ENCODE assay signal across 8 cellular contexts in the genomic region with DNA sequence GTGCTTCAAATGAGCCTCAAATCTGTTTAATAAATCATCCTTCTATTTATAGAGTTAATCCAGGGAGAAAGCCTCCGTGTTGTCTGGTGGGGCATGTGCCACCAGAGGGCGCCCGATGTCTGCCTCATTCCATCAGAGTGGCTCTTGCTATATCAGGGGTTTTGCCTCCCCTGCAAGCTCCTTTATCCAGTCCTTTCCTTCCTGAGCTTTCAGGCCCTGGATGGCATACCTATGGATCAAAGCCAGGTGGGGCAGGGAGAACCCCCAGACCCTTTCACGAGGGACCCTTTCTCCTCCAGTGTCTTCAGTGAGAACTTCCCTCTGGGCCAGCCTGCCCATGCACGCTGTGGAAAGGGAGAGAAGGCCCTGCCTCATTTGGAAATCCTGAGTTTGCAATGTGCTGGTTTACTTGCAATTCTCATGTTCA. TPM values are rescaled to one million over a fixed set of nuclear protein-coding genes. Genes with fewer than 3 reads are reported as not detected.
DNase-seq lines count a peak whose midpoint lies in the region; ATAC-seq, FAIRE-seq and TF ChIP-seq lines count a peak whose summit lies in the region.

No MANE protein-coding gene starts in this region.

- no peak overlapping the region for H3K27ac ChIP-seq in colonic mucosa
- no peak overlapping the region for H3K27ac ChIP-seq in HepG2 (ENCODE audit: extremely low read length, insufficient read depth, low read length)

- intact Hi-C loops in activated CD4-positive, alpha-beta T cell treated with anti-CD3 and anti-CD28 coated beads, Interleukin-2, amount 10 ng/mL, durations not matched to agents 24 days and 14 days (cut with micrococcal nuclease): loop anchor here (1.0 to 5.0 kb wide), 2 partner anchors 842 to 1343 kb away; no protein-coding TSS in a partner anchor
- intact Hi-C loops in colonic mucosa (cut with DNase I): loop anchor here (2.0 to 5.0 kb wide), 3 partner anchors 224 to 1342 kb away; no protein-coding TSS in a partner anchor
- intact Hi-C loops in HepG2 (cut with micrococcal nuclease; ENCODE audit: unreplicated experiment): loop anchor here (1.0 to 10.0 kb wide), 8 partner anchors 222 to 1343 kb away; no protein-coding TSS in a partner anchor

- DNase-seq in AG10803 (ENCODE audit: low read depth): peak; percentile 73
- peak; percentile 24 for DNase-seq in NCI-H446 treated with DMSO at 0.1 percent for 48 hours (lab: John Stamatoyannopoulos, UW)
- DNase-seq in activated CD4-positive, alpha-beta T cell treated with anti-CD3 and anti-CD28 coated beads, Interleukin-2, amount 10 ng/mL, durations not matched to agents 24 days and 14 days: peak; percentile 90
- peak; percentile 84 for DNase-seq in colonic mucosa
- DNase-seq in HepG2 (ENCODE audit: low spot score): peak; percentile 71
- DNase-seq in stimulated activated CD4-positive, alpha-beta T cell treated with anti-CD3 and anti-CD28 coated beads, Interleukin-4, amount 100 ng/mL, for 4 hours: peak; percentile 50 to 73

- no peaks in the 10 kb centered on the region for H3K36me3 Mint-ChIP-seq in activated CD4-positive, alpha-beta T cell treated with anti-CD3 and anti-CD28 coated beads, Interleukin-2, amount 10 ng/mL, durations not matched to agents 24 days and 14 days (ENCODE audit: low read depth)

- no peak overlapping the region for H3K4me2 ChIP-seq in HepG2 (ENCODE audit: low read depth, low read length)

- TF ChIP-seq CTCF in AG10803 (conservative IDR thresholded peaks at IDR 0.05; ENCODE audit: low read length): peak; percentile 92
- peak; percentile 82 for TF ChIP-seq CTCF in colonic mucosa (IDR thresholded peaks at IDR 0.05)
- TF ChIP-seq CTCF in HepG2 (CRISPR knock-in tag; IDR thresholded peaks at IDR 0.05): peak; percentile 93

- H4K20me1 ChIP-seq in HepG2 (ENCODE audit: insufficient read depth, low read length): no peaks in the 10 kb centered on the region

- POLR2A ChIA-PET in HepG2 (lab: Yijun Ruan, JAX): no interaction called here

- no peaks in the 10 kb centered on the region for H3K79me2 ChIP-seq in HepG2 (ENCODE audit: insufficient read depth, low read length)

- TF ChIP-seq EP300 in HepG2 (IDR thresholded peaks at IDR 0.05; ENCODE audit: low read depth in 2 of 2, low read length in 2 of 2): no peak
- TF ChIP-seq EP300 in HepG2 (CRISPR knock-in tag; IDR thresholded peaks at IDR 0.05; ENCODE audit: borderline replicate concordance): no peak

- H3K36me3 ChIP-seq in colonic mucosa (no peaks in the 10 kb centered on the region), HepG2 (replicated peaks in 1 of 2; ENCODE audit: control insufficient read depth in 1 of 2, insufficient read depth in 2 of 2, low read length in 2 of 2) (no peaks in the 10 kb centered on the region)

- in situ Hi-C loops in HepG2 (cut with HindIII; ENCODE audit: extremely low pct_ligation_motif_present, low pct_unique_long_range_greater_than_20kb): loop anchor here (5.0 kb wide), 3 partner anchors 227 to 1342 kb away; no protein-coding TSS in a partner anchor

- TF ChIP-seq POLR2A in HepG2 (IDR thresholded peaks at IDR 0.05; ENCODE audit: insufficient read depth in 1 of 2, low read depth in 2 of 2, low read length in 2 of 2): no peak

- no peak overlapping the region for H3K4me3 Mint-ChIP-seq in activated CD4-positive, alpha-beta T cell treated with anti-CD3 and anti-CD28 coated beads, Interleukin-2, amount 10 ng/mL, durations not matched to agents 24 days and 14 days

- H3K9me3 ChIP-seq in colonic mucosa (no peaks in the 10 kb centered on the region), HepG2 (ENCODE audit: low read length) (no peaks in the 10 kb centered on the region)

- no peak overlapping the region for H3K9ac ChIP-seq in colonic mucosa (ENCODE audit: low read depth in 2 of 2, low read length in 2 of 2)
- H3K9ac ChIP-seq in HepG2 (ENCODE audit: insufficient read depth, low read depth, low read length): no peak overlapping the region

- ATAC-seq in GM18907 (IDR thresholded peaks at IDR 0.05; ENCODE audit: unreplicated experiment) (peak; percentile 81), HG03175 (IDR thresholded peaks at IDR 0.05; ENCODE audit: unreplicated experiment) (peak; percentile 77), HepG2 (peak; percentile 96)

- H3K4me1 ChIP-seq in colonic mucosa (no peaks in the 10 kb centered on the region), HepG2 (ENCODE audit: insufficient read depth, low read length) (no peaks in the 10 kb centered on the region)

- no TSS peak for BruUV-seq in HepG2 (replicated peaks; lab: Mats Ljungman, UMichigan)

- H3K9me3 Mint-ChIP-seq in activated CD4-positive, alpha-beta T cell treated with anti-CD3 and anti-CD28 coated beads, Interleukin-2, amount 10 ng/mL, durations not matched to agents 24 days and 14 days: no peaks in the 10 kb centered on the region

- 8% methylated on average over 5 of the region's 5 CpGs for WGBS in HepG2 (ENCODE audit: low lambda C conversion rate)

- H3K4me3 ChIP-seq in AG10803 (ENCODE audit: low read length) (no peak overlapping the region), colonic mucosa (no peak overlapping the region), HepG2 (replicated peaks in 1 of 3; ENCODE audit: insufficient read depth in 1 of 3, low read depth in 2 of 3, low read length in 3 of 3) (no peak overlapping the region)

- peak; percentile 89 for FAIRE-seq in HepG2 (lab: Jason Lieb, UNC)

- TF ChIP-seq RAD21 in HepG2 (CRISPR knock-in tag; IDR thresholded peaks at IDR 0.05): peak; percentile 95

- no peaks in the 10 kb centered on the region for H3K4me1 Mint-ChIP-seq in activated CD4-positive, alpha-beta T cell treated with anti-CD3 and anti-CD28 coated beads, Interleukin-2, amount 10 ng/mL, durations not matched to agents 24 days and 14 days

- H3K27me3 Mint-ChIP-seq in activated CD4-positive, alpha-beta T cell treated with anti-CD3 and anti-CD28 coated beads, Interleukin-2, amount 10 ng/mL, durations not matched to agents 24 days and 14 days: peaks cover 9% of the 10 kb centered on the region

- H3K27ac Mint-ChIP-seq in activated CD4-positive, alpha-beta T cell treated with anti-CD3 and anti-CD28 coated beads, Interleukin-2, amount 10 ng/mL, durations not matched to agents 24 days and 14 days: no peak overlapping the region

- no peak overlapping the region for H2AFZ ChIP-seq in HepG2 (ENCODE audit: low read length)

- CTCF ChIA-PET in HepG2 (lab: Yijun Ruan, JAX; ENCODE audit: low intra/inter-chr PET ratio, low total read pairs): interaction anchor here (2.0 to 2.2 kb wide), 2 partner anchors 842 to 1343 kb away, joined by 14 to 20 read pairs; no protein-coding TSS in a partner anchor

- H3K27me3 ChIP-seq in colonic mucosa (no peaks in the 10 kb centered on the region), HepG2 (ENCODE audit: control insufficient read depth in 1 of 2, insufficient read depth in 2 of 2, low read length in 2 of 2) (peaks cover 2 to 11% of the 10 kb centered on the region in 2 experiments; a peak in 4 of 5 replicates)

TF ChIP-seq in HepG2, 621 proteins besides CTCF, POLR2A, EP300 and RAD21 (continues in another document):
- TF ChIP-seq THAP11 (CRISPR knock-in tag; IDR thresholded peaks at IDR 0.05) (0 out of 2 replicates have a peak, but pooled peaks have one; percentile 35), SALL1 (CRISPR knock-in tag; IDR thresholded peaks at IDR 0.05) (peak; percentile 60), RELA (CRISPR knock-in tag; IDR thresholded peaks at IDR 0.05) (0 out of 2 replicates have a peak, but pooled peaks have one; percentile 37), ZNF652 (CRISPR knock-in tag; IDR thresholded peaks at IDR 0.05; ENCODE audit: borderline replicate concordance, low read depth) (peak; percentile 57; the same call in 1 of the 2 replicates), FOXK1 (CRISPR knock-in tag; IDR thresholded peaks at IDR 0.05; ENCODE audit: borderline replicate concordance, low read depth) (peak; percentile 24; the same call in 1 of the 2 replicates), STAG1 (CRISPR knock-in tag; IDR thresholded peaks at IDR 0.05) (peak; percentile 97)

RNA-seq across cellular contexts. Expression of gene RDH14, which starts 39.8 kb away (rescaled TPM):
- total RNA-seq in activated CD4-positive, alpha-beta T cell treated with anti-CD3 and anti-CD28 coated beads, Interleukin-2, amount 10 ng/mL, durations not matched to agents 24 days and 14 days: 14.2 and 15.1 TPM in 2 replicates
- total RNA-seq in colonic mucosa (10 to 100 TPM; 20.2 to 23.8 TPM), HepG2 (2016; rRNA removed; fragmentation: Illumina TruSeq; extraction: Trizol) (37.4 and 39.9 TPM in 2 replicates)
- 15.3 and 17.0 TPM in 2 replicates for total RNA-seq in HepG2 (2016; cell fraction: cytosol; rRNA removed; fragmentation: Illumina TruSeq; extraction: Trizol; ENCODE audit: low read depth)
- 34.6 and 37.8 TPM in 2 replicates for total RNA-seq in HepG2 (2016; cell fraction: insoluble cytoplasmic fraction; rRNA removed; fragmentation: Illumina TruSeq; extraction: Trizol)
- total RNA-seq in HepG2 (2016; cell fraction: membrane; rRNA removed; fragmentation: Illumina TruSeq; extraction: Trizol): 32.5 and 33.9 TPM in 2 replicates
- 32.4 and 33.3 TPM in 2 replicates for total RNA-seq in HepG2 (2016; cell fraction: nucleus; rRNA removed; fragmentation: Illumina TruSeq; extraction: Trizol)
- polyA plus RNA-seq in HepG2 (2011; rRNA removed): 22.8 and 27.4 TPM in 2 replicates
- polyA plus RNA-seq in HepG2 (2011; cell fraction: cytosol; rRNA removed): 14.4 and 20.5 TPM in 2 replicates
- 6.1 and 7.8 TPM in 2 replicates for polyA plus RNA-seq in HepG2 (2011; cell fraction: nucleus; rRNA removed)
- 19.2 and 23.3 TPM in 2 replicates for polyA plus RNA-seq in HepG2 (2012)
- polyA plus RNA-seq in HepG2 (2016; cell fraction: cytosol; fragmentation: Illumina TruSeq; extraction: Trizol; ENCODE audit: low read depth): 14.0 and 14.5 TPM in 2 replicates
- polyA plus RNA-seq in HepG2 (2016; cell fraction: insoluble cytoplasmic fraction; fragmentation: Illumina TruSeq; extraction: Trizol; ENCODE audit: low read depth): 36.2 and 44.0 TPM in 2 replicates
- 23.0 and 23.2 TPM in 2 replicates for polyA plus RNA-seq in HepG2 (2016; cell fraction: membrane; fragmentation: Illumina TruSeq; extraction: Trizol; ENCODE audit: low read depth)
- polyA plus RNA-seq in HepG2 (2016; cell fraction: nucleus; fragmentation: Illumina TruSeq; extraction: Trizol; ENCODE audit: insufficient read depth, low read depth): 55.4 and 58.2 TPM in 2 replicates
- polyA minus RNA-seq in HepG2 (2011; rRNA and poly(A)+ RNA removed; ENCODE audit: low replicate concordance): 5.4 and 8.6 TPM in 2 replicates
- polyA minus RNA-seq in HepG2 (2011; cell fraction: cytosol; rRNA and poly(A)+ RNA removed): 14.2 and 16.1 TPM in 2 replicates
- polyA minus RNA-seq in HepG2 (2011; cell fraction: nucleus; rRNA and poly(A)+ RNA removed): 12.5 and 18.0 TPM in 2 replicates

Comparison
In these comparisons a context has a peak if more than half of its experiments do, and no peak if none do; other contexts are left out.
1. DNase-seq: peak in every context shown above with its lines; median percentile 90 in activated CD4-positive, alpha-beta T cell treated with anti-CD3 and anti-CD28 coated beads, Interleukin-2, amount 10 ng/mL, durations not matched to agents 24 days and 14 days; 84 in colonic mucosa; 73 in AG10803; 71 in HepG2; 62 in stimulated activated CD4-positive, alpha-beta T cell treated with anti-CD3 and anti-CD28 coated beads, Interleukin-4, amount 100 ng/mL, for 4 hours; 24 in NCI-H446 treated with DMSO at 0.1 percent for 48 hours.